ENCODE assay signal across 8 cellular contexts in genomic region chr21:16193758-16194606, GRCh38.
DNase-seq lines count a peak whose midpoint lies in the region; ATAC-seq and TF ChIP-seq lines count a peak whose summit lies in the region.

No MANE protein-coding gene starts in this region.

- TF ChIP-seq EP300 in Ishikawa (IDR thresholded peaks at IDR 0.05; ENCODE audit: borderline replicate concordance) = peak; percentile 61; the same call in 1 of the 2 replicates

- no peaks in the 10 kb centered on the region for H3K36me3 ChIP-seq in right atrium auricular region
- no peaks in the 10 kb centered on the region for H3K36me3 ChIP-seq in prostate gland

- peak overlapping the region; percentile 48 for H3K4me3 ChIP-seq in AG04449 (ENCODE audit: low read depth, low read length)
- peak overlapping the region; percentile 41 to 48 for H3K4me3 ChIP-seq in right atrium auricular region
- H3K4me3 ChIP-seq in prostate gland = peak overlapping the region; percentile 24 to 36

- TF ChIP-seq CTCF in AG04449 (IDR thresholded peaks at IDR 0.05; ENCODE audit: insufficient read depth, low read length, missing control alignments) (peak; percentile 19), right atrium auricular region (IDR thresholded peaks at IDR 0.05) (peak in 1 of 2 donors; percentile 57), prostate gland (IDR thresholded peaks at IDR 0.05) (no peak)

- ATAC-seq in GM18909 (IDR thresholded peaks at IDR 0.05; ENCODE audit: poor library complexity, unreplicated experiment) (peak; percentile 66), GM19455 (IDR thresholded peaks at IDR 0.05; ENCODE audit: unreplicated experiment) (no peak)
- ATAC-seq in activated T-helper 17 cell treated with anti-CD3 and anti-CD28 coated beads, Interleukin-2, amount 50 U/mL, for 72 hours (replicated peaks) = no peak

- no peak overlapping the region for H3K27ac Mint-ChIP-seq in activated T-helper 17 cell treated with anti-CD3 and anti-CD28 coated beads, Interleukin-2, amount 50 U/mL, for 72 hours

- intact Hi-C loops in prostate gland (cut with DNase I) = loop anchor here (5.0 to 10.0 kb wide), 2 partner anchors 107 to 341 kb away; no protein-coding TSS in a partner anchor

- WGBS in prostate gland = 11% methylated on average over 9 of the region's 9 CpGs

- CTCF ChIA-PET in AG04449 (lab: Yijun Ruan, JAX) = interaction anchor here (1.1 to 1.6 kb wide), 2 partner anchors 136 to 192 kb away, joined by 3 read pairs; no protein-coding TSS in a partner anchor

- H3K4me1 Mint-ChIP-seq in activated T-helper 17 cell treated with anti-CD3 and anti-CD28 coated beads, Interleukin-2, amount 50 U/mL, for 72 hours = no peaks in the 10 kb centered on the region

- no peaks in the 10 kb centered on the region for H3K36me3 Mint-ChIP-seq in activated T-helper 17 cell treated with anti-CD3 and anti-CD28 coated beads, Interleukin-2, amount 50 U/mL, for 72 hours (ENCODE audit: low read depth)

- H3K27ac ChIP-seq in right atrium auricular region = peak overlapping the region; percentile 76 to 81
- peak overlapping the region; percentile 69 to 78 for H3K27ac ChIP-seq in prostate gland

- peaks cover 0 to 6% of the 10 kb centered on the region in 2 donors for H3K4me1 ChIP-seq in right atrium auricular region
- H3K4me1 ChIP-seq in prostate gland (replicated peaks) = no peaks in the 10 kb centered on the region

- TF ChIP-seq POLR2A in prostate gland (IDR thresholded peaks at IDR 0.05) = no peak

- POLR2A ChIA-PET in AG04449 (lab: Yijun Ruan, JAX) = no interaction called here

- peaks cover 7% of the 10 kb centered on the region for H3K9me3 Mint-ChIP-seq in activated T-helper 17 cell treated with anti-CD3 and anti-CD28 coated beads, Interleukin-2, amount 50 U/mL, for 72 hours

- H3K4me3 Mint-ChIP-seq in activated T-helper 17 cell treated with anti-CD3 and anti-CD28 coated beads, Interleukin-2, amount 50 U/mL, for 72 hours = no peak overlapping the region

- H3K9me3 ChIP-seq in right atrium auricular region = peaks cover 0 to 5% of the 10 kb centered on the region in 2 donors
- H3K9me3 ChIP-seq in prostate gland = no peaks in the 10 kb centered on the region

- peak; percentile 26; the same call in 1 of the 2 replicates for TF ChIP-seq RAD21 in Ishikawa (IDR thresholded peaks at IDR 0.05; ENCODE audit: low read depth)

- no peaks in the 10 kb centered on the region for H3K27me3 Mint-ChIP-seq in activated T-helper 17 cell treated with anti-CD3 and anti-CD28 coated beads, Interleukin-2, amount 50 U/mL, for 72 hours

- H3K27me3 ChIP-seq in right atrium auricular region (no peaks in the 10 kb centered on the region), prostate gland (replicated peaks; ENCODE audit: insufficient read depth) (no peaks in the 10 kb centered on the region)

- DNase-seq in AG04449 (ENCODE audit: low read depth, low spot score) (peak; percentile 34), amygdala (lab: John Stamatoyannopoulos, UW) (peak in 52 of 56 donors; percentile 7 to 88 (median 60)), right atrium auricular region (ENCODE audit: low spot score) (peak; percentile 84), prostate gland (ENCODE audit: low spot score) (peak; percentile 59)

TF ChIP-seq in Ishikawa, 13 proteins besides CTCF, POLR2A, EP300 and RAD21:
- TF ChIP-seq YY1 (IDR thresholded peaks at IDR 0.05; ENCODE audit: low read depth) = peak; percentile 68
- TF ChIP-seq TCF12 (IDR thresholded peaks at IDR 0.05; ENCODE audit: low read depth) = peak; percentile 43; the same call in 1 of the 2 replicates
- TF ChIP-seq MAX (IDR thresholded peaks at IDR 0.05) = no peak
- 0 out of 2 replicates have a peak, but pooled peaks have one; percentile 29 for TF ChIP-seq TAF1 (IDR thresholded peaks at IDR 0.05; ENCODE audit: low read depth)
- 0 out of 2 replicates have a peak, but pooled peaks have one; percentile 24 for TF ChIP-seq FOXM1 (IDR thresholded peaks at IDR 0.05; ENCODE audit: borderline replicate concordance, low read depth)
- peak; percentile 15; the same call in 1 of the 2 replicates for TF ChIP-seq CEBPB (IDR thresholded peaks at IDR 0.05)
- TF ChIP-seq TEAD4 (IDR thresholded peaks at IDR 0.05) = peak; percentile 41
- TF ChIP-seq USF1 (IDR thresholded peaks at IDR 0.05) = no peak

Comparison
In these comparisons a context has a peak if more than half of its experiments do, and no peak if none do; other contexts are left out.
1. DNase-seq: peak in every context shown above with its lines; median percentile 84 in right atrium auricular region; 60 in amygdala; 59 in prostate gland; 34 in AG04449.